Comparison of ENCODE assay signal across 18 cellular contexts in the genomic region with DNA sequence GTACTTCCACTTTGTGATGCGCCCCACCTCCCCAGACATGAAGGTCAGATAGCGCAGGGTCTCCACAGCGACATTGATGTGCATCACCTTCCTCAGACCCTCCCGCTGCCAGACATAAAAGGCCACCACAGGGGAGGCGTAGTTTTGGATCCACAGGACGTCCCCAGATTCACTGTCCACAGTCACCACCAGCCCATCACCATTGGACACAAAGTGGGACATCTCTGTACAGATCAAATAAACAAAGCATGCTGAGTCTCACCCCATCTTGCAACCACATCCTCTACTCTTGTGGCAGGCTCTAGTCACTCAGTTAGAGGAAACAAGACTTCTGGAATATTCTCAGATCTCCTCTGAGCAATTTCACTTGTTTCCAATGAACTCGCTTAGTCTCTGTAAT. TPM values are rescaled to one million over a fixed set of nuclear protein-coding genes. Genes with fewer than 3 reads are reported as not detected.
DNase-seq lines count a peak whose midpoint lies in the region; ATAC-seq and TF ChIP-seq lines count a peak whose summit lies in the region.
"Had no signal": no experiment of that assay in that cellular context is flagged by ENCODE, and none has a peak within 500 bp of the region (broad histone marks: within the 10 kb centered on the region; RNA-seq: fewer than 3 reads in every experiment).

No MANE protein-coding gene starts in this region.

- H3K4me3 Mint-ChIP-seq in CD8-positive, alpha-beta T cell, result peak overlapping the region; percentile 73
- H3K4me3 Mint-ChIP-seq in activated naive CD4-positive, alpha-beta T cell treated with anti-CD3 and anti-CD28 coated beads for 36 hours, result no peak overlapping the region
- H3K4me3 Mint-ChIP-seq in naive thymus-derived CD8-positive, alpha-beta T cell, result peak overlapping the region in 7 of 10 donors; percentile 37 to 83 (median 73)
- H3K4me3 Mint-ChIP-seq: activated naive CD8-positive, alpha-beta T cell treated with anti-CD3 and anti-CD28 coated beads, Interleukin-2, amount 10 ng/mL, durations not matched to agents 7 days and 5 days had no signal

- CTCF ChIA-PET in CD8-positive, alpha-beta T cell (lab: Charles Lee), result interaction anchor here (0.7 to 12.9 kb wide), 6 partner anchors 8 to 155 kb away, joined by 3 to 220 read pairs (median 4); partner anchors contain the start of gene ERN1
- CTCF ChIA-PET in activated naive CD4-positive, alpha-beta T cell treated with anti-CD3 and anti-CD28 coated beads for 36 hours (lab: Charles Lee), result interaction anchor here (0.8 to 9.3 kb wide), 4 partner anchors 12 to 66 kb away, joined by 3 to 189 read pairs (median 30); partner anchors contain the start of gene ERN1

- ATAC-seq in CD8-positive, alpha-beta T cell, result peak; percentile 77
- no peak for ATAC-seq in naive thymus-derived CD8-positive, alpha-beta T cell
- ATAC-seq in omental fat pad (ENCODE audit: low FRiP score), result no peak

- intact Hi-C loops in CD8-positive, alpha-beta T cell (cut with DNase I, micrococcal nuclease), result loop anchor here in 1 of 2 experiments (2.0 kb wide), 2 partner anchors 18 to 64 kb away; partner anchors contain the start of gene ERN1
- intact Hi-C loops in activated naive CD4-positive, alpha-beta T cell treated with anti-CD3 and anti-CD28 coated beads for 36 hours (cut with micrococcal nuclease), result loop anchor here (1.0 to 2.0 kb wide), 2 partner anchors 16 to 28 kb away; no protein-coding TSS in a partner anchor

- DNase-seq in CD8-positive, alpha-beta T cell, result peak in 5 of 7 experiments; percentile 22 to 70 (median 23)
- DNase-seq in Peyer's patch, result peak in 2 of 3 donors; percentile 58 to 67
- DNase-seq in activated naive CD4-positive, alpha-beta T cell treated with anti-CD3 and anti-CD28 coated beads for 36 hours, result peak; percentile 63
- DNase-seq in naive thymus-derived CD8-positive, alpha-beta T cell, result peak in 5 of 10 donors; percentile 25 to 57 (median 31)
- no peak for DNase-seq in omental fat pad (ENCODE audit: low spot score)
- DNase-seq in COR-L47 (lab: John Stamatoyannopoulos, UW), result no peak
- DNase-seq in COLO829 (ENCODE audit: low spot score), result no peak
- DNase-seq in H4 (ENCODE audit: low spot score), result no peak
- DNase-seq: activated naive CD8-positive, alpha-beta T cell treated with anti-CD3 and anti-CD28 coated beads, Interleukin-2, amount 10 ng/mL, durations not matched to agents 7 days and 5 days; DMS53; kidney; mesendoderm; MM.1S; NCI-H1930; NCI-H510A treated with DMSO at 0.1 percent for 48 hours; SJCRH30; stimulated activated CD4-positive, alpha-beta T cell treated with anti-CD3 and anti-CD28 coated beads, Interleukin-2, amount 100 ng/mL, for 24 hours; tibial artery had no signal

- H3K4me3 ChIP-seq in CD8-positive, alpha-beta T cell (ENCODE audit: low read depth, low read length), result no peak overlapping the region
- H3K4me3 ChIP-seq in Peyer's patch, result peak overlapping the region in 1 of 4 donors; percentile 32
- H3K4me3 ChIP-seq: SJCRH30, tibial artery had no signal

- TF ChIP-seq CTCF in CD8-positive, alpha-beta T cell (IDR thresholded peaks at IDR 0.05), result no peak
- TF ChIP-seq CTCF in Peyer's patch (IDR thresholded peaks at IDR 0.05) (no peak), omental fat pad (IDR thresholded peaks at IDR 0.05) (no peak)

- H3K36me3 Mint-ChIP-seq in CD8-positive, alpha-beta T cell, result peaks cover 84% of the 10 kb centered on the region
- peaks cover 47% of the 10 kb centered on the region for H3K36me3 Mint-ChIP-seq in activated naive CD4-positive, alpha-beta T cell treated with anti-CD3 and anti-CD28 coated beads for 36 hours (ENCODE audit: low read depth)
- peaks cover 32 to 63% (median 49%) of the 10 kb centered on the region in 3 donors for H3K36me3 Mint-ChIP-seq in naive thymus-derived CD8-positive, alpha-beta T cell

- peaks cover 18% of the 10 kb centered on the region for H3K9me3 ChIP-seq in CD8-positive, alpha-beta T cell (ENCODE audit: low read length)
- H3K9me3 ChIP-seq in Peyer's patch, result peaks cover 0 to 14% (median 0%) of the 10 kb centered on the region in 4 donors
- H3K9me3 ChIP-seq: SJCRH30 had no signal

- H3K9me3 Mint-ChIP-seq in CD8-positive, alpha-beta T cell, result peaks cover 21% of the 10 kb centered on the region
- peaks cover 22% of the 10 kb centered on the region for H3K9me3 Mint-ChIP-seq in activated naive CD4-positive, alpha-beta T cell treated with anti-CD3 and anti-CD28 coated beads for 36 hours
- peaks cover 8 to 28% (median 15%) of the 10 kb centered on the region in 9 donors for H3K9me3 Mint-ChIP-seq in naive thymus-derived CD8-positive, alpha-beta T cell
- H3K9me3 Mint-ChIP-seq: activated naive CD8-positive, alpha-beta T cell treated with anti-CD3 and anti-CD28 coated beads, Interleukin-2, amount 10 ng/mL, durations not matched to agents 7 days and 5 days had no signal

- peaks cover 32% of the 10 kb centered on the region for H3K4me1 ChIP-seq in CD8-positive, alpha-beta T cell (ENCODE audit: insufficient read depth, low read length)
- peaks cover 0 to 18% (median 0%) of the 10 kb centered on the region in 4 donors for H3K4me1 ChIP-seq in Peyer's patch
- H3K4me1 ChIP-seq: SJCRH30, tibial artery had no signal

- peaks cover 22% of the 10 kb centered on the region for H3K36me3 ChIP-seq in CD8-positive, alpha-beta T cell (ENCODE audit: insufficient read depth, low read length)
- peaks cover 0 to 43% (median 0%) of the 10 kb centered on the region in 3 donors for H3K36me3 ChIP-seq in Peyer's patch
- H3K36me3 ChIP-seq: SJCRH30 had no signal

- no peak for TF ChIP-seq POLR2A in Peyer's patch (IDR thresholded peaks at IDR 0.05)

- H3K27me3 Mint-ChIP-seq in CD8-positive, alpha-beta T cell (ENCODE audit: low read depth), result no peaks in the 10 kb centered on the region
- no peaks in the 10 kb centered on the region for H3K27me3 Mint-ChIP-seq in activated naive CD4-positive, alpha-beta T cell treated with anti-CD3 and anti-CD28 coated beads for 36 hours (ENCODE audit: low read depth)
- H3K27me3 Mint-ChIP-seq in naive thymus-derived CD8-positive, alpha-beta T cell, result no peaks in the 10 kb centered on the region
- H3K27me3 Mint-ChIP-seq: activated naive CD8-positive, alpha-beta T cell treated with anti-CD3 and anti-CD28 coated beads, Interleukin-2, amount 10 ng/mL, durations not matched to agents 7 days and 5 days had no signal

- H3K27ac Mint-ChIP-seq in CD8-positive, alpha-beta T cell, result peak overlapping the region; percentile 89
- peak overlapping the region; percentile 78 for H3K27ac Mint-ChIP-seq in activated naive CD4-positive, alpha-beta T cell treated with anti-CD3 and anti-CD28 coated beads for 36 hours
- peak overlapping the region in 9 of 10 donors; percentile 16 to 94 (median 84) for H3K27ac Mint-ChIP-seq in naive thymus-derived CD8-positive, alpha-beta T cell
- H3K27ac Mint-ChIP-seq: activated naive CD8-positive, alpha-beta T cell treated with anti-CD3 and anti-CD28 coated beads, Interleukin-2, amount 10 ng/mL, durations not matched to agents 7 days and 5 days had no signal

- H3K27ac ChIP-seq in CD8-positive, alpha-beta T cell (ENCODE audit: low read depth, low read length), result peak overlapping the region; percentile 30
- peak overlapping the region; percentile 24 to 50 (median 38) for H3K27ac ChIP-seq in Peyer's patch
- H3K27ac ChIP-seq: SJCRH30, tibial artery had no signal

- no peaks in the 10 kb centered on the region for H3K27me3 ChIP-seq in CD8-positive, alpha-beta T cell (ENCODE audit: insufficient read depth, low read length)
- H3K27me3 ChIP-seq in Peyer's patch, result no peaks in the 10 kb centered on the region
- H3K27me3 ChIP-seq: SJCRH30, tibial artery had no signal

- POLR2A ChIA-PET in CD8-positive, alpha-beta T cell (lab: Charles Lee), result interaction anchor here (0.7 to 4.0 kb wide), 5 partner anchors 13 to 79 kb away, joined by 3 to 13 read pairs (median 4); no protein-coding TSS in a partner anchor
- POLR2A ChIA-PET in naive thymus-derived CD8-positive, alpha-beta T cell (lab: Charles Lee), result no interaction called here

- peaks cover 57% of the 10 kb centered on the region for H3K4me1 Mint-ChIP-seq in CD8-positive, alpha-beta T cell (ENCODE audit: low read depth)
- H3K4me1 Mint-ChIP-seq in activated naive CD4-positive, alpha-beta T cell treated with anti-CD3 and anti-CD28 coated beads for 36 hours (ENCODE audit: low read depth), result peaks cover 48% of the 10 kb centered on the region
- H3K4me1 Mint-ChIP-seq in naive thymus-derived CD8-positive, alpha-beta T cell, result peaks cover 5 to 62% (median 41%) of the 10 kb centered on the region in 4 donors

RNA-seq across cellular contexts. Expression of gene ICAM2, which starts 46.3 kb away (rescaled TPM):
- 10 to 100 TPM; 38.0 to 38.7 TPM for total RNA-seq in CD8-positive, alpha-beta T cell
- total RNA-seq in Peyer's patch (10 to 100 TPM in 2 of 4 donors, 1 to 10 TPM in 2; 2.1 to 25.6 (median 9.7) TPM), omental fat pad (100 to 1,000 TPM in 3 of 4 donors, 10 to 100 TPM in 1; 57.7 to 252 (median 137) TPM)
- total RNA-seq in activated naive CD4-positive, alpha-beta T cell treated with anti-CD3 and anti-CD28 coated beads for 36 hours, result 10 to 100 TPM; 41.6 to 41.9 TPM
- total RNA-seq in naive thymus-derived CD8-positive, alpha-beta T cell, result 10 to 100 TPM; 89.2 to 89.3 TPM
- polyA plus RNA-seq in naive thymus-derived CD8-positive, alpha-beta T cell, result 100 to 1,000 TPM; 218 to 306 (median 289) TPM
- 0.14 TPM in 1 of 2 replicates, not detected in the other for total RNA-seq in H4 (2014; rRNA removed; shearing (Covaris generic))

Comparison
In these comparisons a context has a peak if more than half of its experiments do, and no peak if none do; other contexts are left out.
1. DNase-seq: peak in CD8-positive, alpha-beta T cell (5 of 7), Peyer's patch (2 of 3) and activated naive CD4-positive, alpha-beta T cell treated with anti-CD3 and anti-CD28 coated beads for 36 hours (single experiment); none in omental fat pad (single experiment), COR-L47 (single experiment), COLO829 (single experiment) and H4 (single experiment).
2. Peak in every context shown above with its lines, with median percentiles within 50 percentile points of each other: H3K27ac Mint-ChIP-seq.